In genomic region chr11:95392644-95393043, GRCh38 we compare ENCODE assay signal across 17 cellular contexts.
A peak's percentile ranks its signal among the peaks of the same experiment; 100 is the strongest.
DNase-seq lines count a peak whose midpoint lies in the region; ATAC-seq, FAIRE-seq and TF ChIP-seq lines count a peak whose summit lies in the region.
"Had no signal": no experiment of that assay in that cellular context is flagged by ENCODE, and none has a peak within 500 bp of the region (broad histone marks: within the 10 kb centered on the region; RNA-seq: fewer than 3 reads in every experiment).

No MANE protein-coding gene starts in this region.

- H3K23ac ChIP-seq in mesendoderm (ENCODE audit: low read length) = no peak overlapping the region

- no peak overlapping the region for H3K56ac ChIP-seq in mesendoderm (ENCODE audit: low read length)

- no peak overlapping the region for H3K18ac ChIP-seq in mesendoderm (ENCODE audit: low read length)

- H3K4me1 ChIP-seq in mesendoderm (ENCODE audit: control insufficient read depth, low read depth, low read length) = no peaks in the 10 kb centered on the region
- H3K4me1 ChIP-seq: Caco-2 had no signal

- no peak overlapping the region for H4K8ac ChIP-seq in mesendoderm (ENCODE audit: low read depth, low read length)

- H3K27me3 ChIP-seq in bronchial epithelial cell (ENCODE audit: control insufficient read depth, insufficient read depth, low read length) (no peaks in the 10 kb centered on the region), mesendoderm (ENCODE audit: insufficient read depth, low read length, poor library complexity) (no peaks in the 10 kb centered on the region)

- DNase-seq in bronchial epithelial cell (ENCODE audit: low read depth) (no peak), epithelial cell of esophagus (ENCODE audit: low read depth) (peak; percentile 16), mesendoderm (peak; percentile 56), DMS 273 (lab: John Stamatoyannopoulos, UW; ENCODE audit: unreplicated experiment) (no peak)
- no peak for DNase-seq in activated effector memory CD4-positive, alpha-beta T cell treated with anti-CD3 and anti-CD28 coated beads, Interleukin-2, amount 50 U/mL, for 16 hours
- DNase-seq: ACHN; Caco-2; CD4-positive, alpha-beta T cell; DMS153; DMS79; GDM1 had no signal

- no CpG with 5 or more reads among the region's 1 CpG for WGBS in mesendoderm (ENCODE audit: extremely low coverage, insufficient coverage, low lambda C conversion rate)

- H2BK15ac ChIP-seq in mesendoderm (replicated peaks; ENCODE audit: low read depth) = no peak overlapping the region

- H3K4me3 ChIP-seq in bronchial epithelial cell (ENCODE audit: low read depth, low read length) = no peak overlapping the region
- no peak overlapping the region for H3K4me3 ChIP-seq in epithelial cell of esophagus (ENCODE audit: low read length)
- H3K4me3 ChIP-seq in mesendoderm (ENCODE audit: low read length) = no peak overlapping the region
- H3K4me3 ChIP-seq: HAP-1 had no signal

- no peak overlapping the region for H3K4me2 ChIP-seq in mesendoderm (ENCODE audit: low read length)

- H3K79me2 ChIP-seq in mesendoderm (ENCODE audit: control insufficient read depth, insufficient read depth, low read length) = no peaks in the 10 kb centered on the region

- no peak overlapping the region for H4K5ac ChIP-seq in mesendoderm (ENCODE audit: low read length)

- FAIRE-seq in bronchial epithelial cell (lab: Jason Lieb, UNC) = peak; percentile 60
- FAIRE-seq: A204.1, D721Med, GM12892 had no signal

- no peaks in the 10 kb centered on the region for H3K79me1 ChIP-seq in mesendoderm (ENCODE audit: low read length)

- H2AK5ac ChIP-seq in mesendoderm (ENCODE audit: low read length) = no peak overlapping the region

- H2BK5ac ChIP-seq in mesendoderm (ENCODE audit: low read length) = no peak overlapping the region

- no peak for ATAC-seq in GM21367 (IDR thresholded peaks at IDR 0.05; ENCODE audit: unreplicated experiment)

- no peak overlapping the region for H2BK120ac ChIP-seq in mesendoderm (ENCODE audit: low read depth, low read length)

- H3K27ac ChIP-seq in mesendoderm (ENCODE audit: low read depth, low read length) = no peak overlapping the region
- H3K27ac ChIP-seq: C4-2B had no signal

- H3K36me3 ChIP-seq in bronchial epithelial cell (ENCODE audit: control insufficient read depth, insufficient read depth, low read length) = no peaks in the 10 kb centered on the region
- H3K36me3 ChIP-seq in mesendoderm (ENCODE audit: control insufficient read depth, insufficient read depth, low read length) = no peaks in the 10 kb centered on the region
- H3K36me3 ChIP-seq: HAP-1 had no signal

- TF ChIP-seq CTCF in bronchial epithelial cell (IDR thresholded peaks at IDR 0.05; ENCODE audit: insufficient read depth, low read length, severe bottlenecking) (no peak), epithelial cell of esophagus (IDR thresholded peaks at IDR 0.05; ENCODE audit: insufficient read depth, low read depth, low read length, missing control alignments) (no peak)

- H3K4ac ChIP-seq in mesendoderm (ENCODE audit: low read depth, low read length) = no peak overlapping the region

- H3K9ac ChIP-seq in mesendoderm (ENCODE audit: low read length) = no peak overlapping the region

Comparison
In these comparisons a context has a peak if more than half of its experiments do, and no peak if none do; other contexts are left out.
1. DNase-seq: peak in epithelial cell of esophagus (single experiment) and mesendoderm (single experiment); none in bronchial epithelial cell (single experiment), activated effector memory CD4-positive, alpha-beta T cell treated with anti-CD3 and anti-CD28 coated beads, Interleukin-2, amount 50 U/mL, for 16 hours (single experiment) and DMS 273 (single experiment).